6 cellular contexts compared by ENCODE assay signal in the genomic region with DNA sequence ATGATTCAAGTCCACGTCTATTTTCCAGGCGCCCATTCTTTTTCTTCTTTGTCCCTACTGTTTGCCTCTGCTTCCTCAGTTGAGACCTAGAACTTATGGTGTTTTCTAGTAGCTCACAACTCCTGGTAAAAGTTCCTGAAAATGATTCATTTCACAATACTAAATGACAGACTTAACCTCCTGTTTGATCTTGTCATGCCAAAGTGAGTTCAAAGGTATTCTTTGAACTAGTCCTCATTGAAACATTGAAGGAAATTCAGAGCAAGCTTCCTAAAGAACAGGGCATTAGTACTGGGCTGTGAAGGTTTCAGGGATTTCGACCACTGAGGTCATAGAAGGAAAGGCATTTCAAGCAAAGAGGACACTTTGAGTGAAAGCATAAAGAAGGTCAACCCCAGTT.
"Had no signal": no experiment of that assay in that cellular context is flagged by ENCODE, and none has a peak within 500 bp of the region (broad histone marks: within the 10 kb centered on the region; RNA-seq: fewer than 3 reads in every experiment).

No MANE protein-coding gene starts in this region.

- ATAC-seq: K562 had no signal

- FAIRE-seq: HTR-8/SVneo, K562 had no signal

- H3K4me3 ChIP-seq: K562 had no signal

- H3K27me3 Mint-ChIP-seq: IgD-negative memory B cell had no signal

- H3K4me3 Mint-ChIP-seq: IgD-negative memory B cell had no signal

- H3K27ac Mint-ChIP-seq: IgD-negative memory B cell had no signal

- H3K36me3 Mint-ChIP-seq: IgD-negative memory B cell had no signal

- DNase-seq: IMR-90, KBM-7 had no signal

- H3K27ac ChIP-seq: HL-60 had no signal
